ENCODE assay signal across 8 cellular contexts in the genomic region with DNA sequence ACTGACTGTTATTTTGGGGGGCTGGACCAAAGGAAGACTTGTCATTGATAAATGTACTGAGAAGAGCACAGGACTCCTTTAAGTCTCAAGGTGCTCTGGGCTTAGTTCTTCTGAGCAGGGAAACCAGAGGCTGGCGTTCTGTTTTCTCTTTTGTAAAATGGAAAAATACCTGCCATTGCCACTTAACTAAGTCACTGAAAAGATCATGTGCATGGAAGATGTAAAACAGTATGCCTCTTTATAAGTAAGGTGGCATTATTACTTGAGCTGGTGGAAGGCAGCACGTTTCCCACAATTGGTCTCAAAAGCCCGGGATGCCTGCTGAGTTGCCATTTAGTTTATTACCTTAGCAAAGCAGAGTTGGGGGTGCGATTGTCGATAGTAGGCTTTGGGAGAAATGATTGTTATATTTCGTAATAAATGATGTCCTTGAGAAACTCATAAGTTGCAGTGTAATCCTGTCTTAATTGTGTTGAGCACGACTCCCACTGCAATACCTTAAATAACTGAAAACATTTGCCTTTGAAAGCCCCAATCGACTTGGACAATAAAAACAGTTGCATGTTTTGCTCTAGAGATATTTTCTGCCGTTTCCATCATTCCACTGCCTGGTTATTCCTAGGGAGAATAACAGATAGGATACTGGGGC. TPM values are rescaled to one million over a fixed set of nuclear protein-coding genes. Genes with fewer than 3 reads are reported as not detected.
DNase-seq lines count a peak whose midpoint lies in the region; ATAC-seq and TF ChIP-seq lines count a peak whose summit lies in the region.

No MANE protein-coding gene starts in this region.

- POLR2A ChIA-PET in HEK293T (lab: Yijun Ruan, JAX), result no interaction called here

- peaks cover 0 to 33% of the 10 kb centered on the region in 2 donors for H3K4me1 ChIP-seq in adrenal gland (replicated peaks in 1 of 2)
- H3K4me1 ChIP-seq in left lung, result peaks cover 1 to 64% of the 10 kb centered on the region in 2 donors
- H3K4me1 ChIP-seq in tibial artery, result peaks cover 0 to 39% (median 15%) of the 10 kb centered on the region in 4 donors

- H3K9me3 Mint-ChIP-seq in activated T-cell treated with anti-CD3 and anti-CD28 coated beads, Interleukin-2, amount 50 U/mL, for 4 hours, result no peaks in the 10 kb centered on the region

- CTCF ChIA-PET in HEK293T (lab: Yijun Ruan, JAX), result interaction anchor here (0.9 to 1.1 kb wide), 2 partner anchors 109 to 139 kb away, joined by 3 read pairs; no protein-coding TSS in a partner anchor

- H3K36me3 ChIP-seq in adrenal gland (replicated peaks in 1 of 2) (no peaks in the 10 kb centered on the region), left lung (no peaks in the 10 kb centered on the region), tibial artery (no peaks in the 10 kb centered on the region)

- peaks cover 56% of the 10 kb centered on the region for H3K4me1 Mint-ChIP-seq in activated T-cell treated with anti-CD3 and anti-CD28 coated beads, Interleukin-2, amount 50 U/mL, for 4 hours (ENCODE audit: low read depth)

- TF ChIP-seq CTCF in adrenal gland (IDR thresholded peaks at IDR 0.05) (no peak), left lung (IDR thresholded peaks at IDR 0.05) (no peak), tibial artery (IDR thresholded peaks at IDR 0.05) (no peak)

- no peaks in the 10 kb centered on the region for H3K27me3 ChIP-seq in adrenal gland
- H3K27me3 ChIP-seq in left lung, result no peaks in the 10 kb centered on the region
- no peaks in the 10 kb centered on the region for H3K27me3 ChIP-seq in tibial artery

- intact Hi-C loops in adrenal gland (cut with DNase I), result loop anchor here in 1 of 2 donors (10.0 kb wide), 1 partner anchor 235 kb away; no protein-coding TSS in a partner anchor
- intact Hi-C loops in left lung (cut with DNase I), result no loop called here
- intact Hi-C loops in tibial artery (cut with DNase I; ENCODE audit: low total_unique reads), result loop anchor here (10.0 kb wide), 3 partner anchors 185 to 1045 kb away; no protein-coding TSS in a partner anchor

- H3K4me3 ChIP-seq in adrenal gland, result peak overlapping the region in 2 of 4 donors; percentile 61 to 79
- peak overlapping the region; percentile 59 to 86 for H3K4me3 ChIP-seq in left lung
- peak overlapping the region; percentile 60 to 69 for H3K4me3 ChIP-seq in tibial artery

- WGBS in adrenal gland, 4 donors, result 8 to 17% (median 13%) methylated on average over 9 of the region's 9 CpGs

- no peaks in the 10 kb centered on the region for H3K27me3 Mint-ChIP-seq in activated T-cell treated with anti-CD3 and anti-CD28 coated beads, Interleukin-2, amount 50 U/mL, for 4 hours (ENCODE audit: low read depth)

- DNase-seq in activated T-cell treated with anti-CD3 and anti-CD28 coated beads, Interleukin-2, amount 50 U/mL, for 4 hours, result no peak
- no peak for DNase-seq in activated T-cell treated with anti-CD3 and anti-CD28 coated beads, Interleukin-2, amount 50 U/mL, for 48 hours
- DNase-seq in adrenal gland (no peak), left lung (no peak), tibial artery (no peak), MV-4-11 (lab: John Stamatoyannopoulos, UW) (no peak), HEK293T (ENCODE audit: extremely low spot score) (no peak)

- H3K9me3 ChIP-seq in adrenal gland (replicated peaks in 1 of 3), result no peaks in the 10 kb centered on the region
- H3K9me3 ChIP-seq in left lung, result no peaks in the 10 kb centered on the region
- no peaks in the 10 kb centered on the region for H3K9me3 ChIP-seq in tibial artery

- ATAC-seq in activated T-cell treated with anti-CD3 and anti-CD28 coated beads, Interleukin-2, amount 50 U/mL, for 4 hours, result no peak
- ATAC-seq in left lung (no peak), HG03442 (IDR thresholded peaks at IDR 0.05; ENCODE audit: unreplicated experiment) (no peak)

- H3K27ac ChIP-seq in adrenal gland, result peak overlapping the region; percentile 34 to 100 (median 90)
- H3K27ac ChIP-seq in left lung, result peak overlapping the region; percentile 82 to 97
- H3K27ac ChIP-seq in tibial artery, result peak overlapping the region; percentile 88 to 91

- peaks cover 16% of the 10 kb centered on the region for H3K36me3 Mint-ChIP-seq in activated T-cell treated with anti-CD3 and anti-CD28 coated beads, Interleukin-2, amount 50 U/mL, for 4 hours (ENCODE audit: insufficient read depth)

- TF ChIP-seq POLR2A in adrenal gland (IDR thresholded peaks at IDR 0.05), result no peak

- peak overlapping the region; percentile 90 for H3K4me3 Mint-ChIP-seq in activated T-cell treated with anti-CD3 and anti-CD28 coated beads, Interleukin-2, amount 50 U/mL, for 4 hours

TF ChIP-seq in HEK293T, 16 proteins besides CTCF, POLR2A, EP300 and RAD21:
- no peak for TF ChIP-seq TARDBP (IDR thresholded peaks at IDR 0.05)
- TF ChIP-seq HDGF (IDR thresholded peaks at IDR 0.05; ENCODE audit: borderline replicate concordance), result no peak
- TF ChIP-seq ZNF384 (IDR thresholded peaks at IDR 0.05), result no peak
- TF ChIP-seq ELF4 (IDR thresholded peaks at IDR 0.05), result no peak
- no peak for TF ChIP-seq BHLHE40 (IDR thresholded peaks at IDR 0.05; ENCODE audit: borderline replicate concordance)
- TF ChIP-seq SP1 (IDR thresholded peaks at IDR 0.05), result no peak
- no peak for TF ChIP-seq FOXK2 (IDR thresholded peaks at IDR 0.05)
- no peak for TF ChIP-seq FOXM1 (IDR thresholded peaks at IDR 0.05; ENCODE audit: borderline replicate concordance)
- no peak for TF ChIP-seq NFRKB (IDR thresholded peaks at IDR 0.05)
- TF ChIP-seq LEF1 (IDR thresholded peaks at IDR 0.05; ENCODE audit: borderline replicate concordance), result no peak
- TF ChIP-seq L3MBTL2 (conservative IDR thresholded peaks at IDR 0.05), result no peak
- no peak for TF ChIP-seq CTBP1 (IDR thresholded peaks at IDR 0.05; ENCODE audit: borderline replicate concordance)
TF ChIP-seq in HEK293T: peak in this region for 0.

RNA-seq across cellular contexts. Expression of a gene that starts 3.6 kb away (rescaled TPM):
- 10 to 100 TPM; 32.6 to 43.6 (median 37.2) TPM for total RNA-seq in activated T-cell treated with anti-CD3 and anti-CD28 coated beads, Interleukin-2, amount 50 U/mL, for 4 hours
- 10 to 100 TPM in 3 of 8 donors, 1 to 10 TPM in 5; 3.0 to 12.3 (median 8.4) TPM for total RNA-seq in adrenal gland
- polyA plus RNA-seq in adrenal gland, result 1 to 10 TPM; 5.2 to 6.1 (median 5.3) TPM
- 10 to 100 TPM; 10.2 to 14.5 TPM for total RNA-seq in left lung
